In genomic region chr5:131633830-131634229, GRCh38 we compare ENCODE assay signal across 1 cellular context.
TF ChIP-seq lines count a peak whose summit lies in the region.

No MANE protein-coding gene starts in this region.

TF ChIP-seq in SK-N-SH, 30 proteins besides CTCF, POLR2A, EP300 and RAD21 (continued from another document):
- TF ChIP-seq PBX3 (IDR thresholded peaks at IDR 0.05) (no peak), MEF2A (IDR thresholded peaks at IDR 0.05; ENCODE audit: borderline replicate concordance, low read depth) (no peak), GATA2 (CRISPR knock-in tag; IDR thresholded peaks at IDR 0.05) (no peak), RCOR1 (IDR thresholded peaks at IDR 0.05; ENCODE audit: low read length) (no peak), SIN3A (IDR thresholded peaks at IDR 0.05; ENCODE audit: borderline replicate concordance, low read depth, low read length) (no peak), ZBTB33 (IDR thresholded peaks at IDR 0.05; ENCODE audit: borderline replicate concordance, low read depth) (no peak), RXRA (IDR thresholded peaks at IDR 0.05; ENCODE audit: borderline replicate concordance, low read depth) (no peak), TEAD4 (IDR thresholded peaks at IDR 0.05; ENCODE audit: borderline replicate concordance, insufficient read depth) (no peak), MXI1 (IDR thresholded peaks at IDR 0.05; ENCODE audit: low read depth, low read length) (no peak), YY1 (IDR thresholded peaks at IDR 0.05; ENCODE audit: low read depth) (no peak), CHD2 (IDR thresholded peaks at IDR 0.05; ENCODE audit: low read length, partially characterized antibody) (no peak)
